In genomic region chr1:52348704-52349301, GRCh38 we compare ENCODE assay signal across 8 cellular contexts. TPM values are rescaled to one million over a fixed set of nuclear protein-coding genes. Genes with fewer than 3 reads are reported as not detected.
A peak's percentile ranks its signal among the peaks of the same experiment; 100 is the strongest.
DNase-seq lines count a peak whose midpoint lies in the region; FAIRE-seq and TF ChIP-seq lines count a peak whose summit lies in the region.
"Had no signal": no experiment of that assay in that cellular context is flagged by ENCODE, and none has a peak within 500 bp of the region (broad histone marks: within the 10 kb centered on the region; RNA-seq: fewer than 3 reads in every experiment).

No MANE protein-coding gene starts in this region.

- H3K27me3 ChIP-seq in OCI-LY3 (ENCODE audit: low read depth, low read length), result no peaks in the 10 kb centered on the region
- no peaks in the 10 kb centered on the region for H3K27me3 ChIP-seq in fibroblast of lung (ENCODE audit: control insufficient read depth, insufficient read depth, low read length)
- no peaks in the 10 kb centered on the region for H3K27me3 ChIP-seq in osteoblast (ENCODE audit: insufficient read depth, low read length)

- H4K20me1 ChIP-seq in OCI-LY3 (ENCODE audit: insufficient read depth, low read length), result no peaks in the 10 kb centered on the region
- no peaks in the 10 kb centered on the region for H4K20me1 ChIP-seq in fibroblast of lung (ENCODE audit: control insufficient read depth, extremely low read depth, insufficient read depth, low read length)
- H4K20me1 ChIP-seq in osteoblast (ENCODE audit: insufficient read depth, low read length), result no peaks in the 10 kb centered on the region

- intact Hi-C loops in kidney (cut with DNase I), result no loop called here

- H3K4me3 ChIP-seq in OCI-LY3 (ENCODE audit: low read length) (no peak overlapping the region), fibroblast of lung (replicated peaks in 1 of 4; ENCODE audit: control extremely low read depth in 1 of 4, insufficient read depth in 1 of 4, low read depth in 3 of 4, low read length in 4 of 4) (no peak overlapping the region), osteoblast (ENCODE audit: insufficient read depth, low read length) (no peak overlapping the region), kidney (ENCODE audit: low read length in 2 of 2) (no peak overlapping the region)
- H3K4me3 ChIP-seq: SK-N-MC had no signal

- H3K27ac ChIP-seq in OCI-LY3 (ENCODE audit: low read length) (no peak overlapping the region), fibroblast of lung (ENCODE audit: insufficient read depth, low read length) (no peak overlapping the region), osteoblast (ENCODE audit: low read depth, low read length) (no peak overlapping the region), kidney (ENCODE audit: low read depth in 2 of 2, low read length in 2 of 2) (no peak overlapping the region)
- H3K27ac ChIP-seq: SK-N-MC had no signal

- H3K79me2 ChIP-seq in OCI-LY3 (ENCODE audit: low read length) (no peaks in the 10 kb centered on the region), fibroblast of lung (ENCODE audit: control insufficient read depth, insufficient read depth, low read length) (no peaks in the 10 kb centered on the region), osteoblast (ENCODE audit: insufficient read depth, low read length) (no peaks in the 10 kb centered on the region)

- H3K9me3 ChIP-seq in OCI-LY3 (ENCODE audit: insufficient read depth, low read length) (no peaks in the 10 kb centered on the region), fibroblast of lung (ENCODE audit: control insufficient read depth, insufficient read depth, low read depth, low read length) (no peaks in the 10 kb centered on the region), osteoblast (ENCODE audit: low read depth, low read length) (no peaks in the 10 kb centered on the region), kidney (ENCODE audit: control insufficient read depth in 1 of 2, low read length in 2 of 2) (no peaks in the 10 kb centered on the region)

- H2AFZ ChIP-seq in OCI-LY3 (ENCODE audit: low read depth, low read length), result no peak overlapping the region
- no peak overlapping the region for H2AFZ ChIP-seq in fibroblast of lung (ENCODE audit: low read length)
- no peak overlapping the region for H2AFZ ChIP-seq in osteoblast (ENCODE audit: low read length)

- no peak for FAIRE-seq in kidney (lab: Jason Lieb, UNC)

- TF ChIP-seq POLR2A in GM18951 (IDR thresholded peaks at IDR 0.05; ENCODE audit: extremely low read depth, insufficient read depth, insufficient read length), result peak; percentile 8

- no peak overlapping the region for H3K9ac ChIP-seq in OCI-LY3 (ENCODE audit: low read length)
- no peak overlapping the region for H3K9ac ChIP-seq in fibroblast of lung (ENCODE audit: insufficient read depth, low read length)
- H3K9ac ChIP-seq in kidney (ENCODE audit: low read length in 2 of 2), result no peak overlapping the region

- DNase-seq in fibroblast of lung (ENCODE audit: low read depth in 2 of 2) (peak; percentile 28 to 48), osteoblast (ENCODE audit: insufficient read length, low spot score, missing footprints) (peak; percentile 85), kidney (no peak), COLO829 (ENCODE audit: low spot score) (no peak), NCI-H1694 (lab: John Stamatoyannopoulos, UW) (no peak)

- H3K36me3 ChIP-seq in OCI-LY3 (replicated peaks; ENCODE audit: low read depth, low read length), result no peaks in the 10 kb centered on the region
- peaks cover 7% of the 10 kb centered on the region for H3K36me3 ChIP-seq in fibroblast of lung (ENCODE audit: control insufficient read depth, insufficient read depth, low read length)
- H3K36me3 ChIP-seq in osteoblast (ENCODE audit: insufficient read depth, low read length), result peaks cover 22% of the 10 kb centered on the region
- peaks cover 9 to 23% of the 10 kb centered on the region in 2 donors for H3K36me3 ChIP-seq in kidney (ENCODE audit: control insufficient read depth in 1 of 2, insufficient read depth in 2 of 2, low read length in 2 of 2)

- no peak overlapping the region for H3K4me2 ChIP-seq in OCI-LY3 (ENCODE audit: low read length)
- H3K4me2 ChIP-seq in fibroblast of lung (ENCODE audit: extremely low read depth, insufficient read depth, low read length), result no peak overlapping the region
- H3K4me2 ChIP-seq in osteoblast (ENCODE audit: insufficient read depth, low read length), result no peak overlapping the region

- TF ChIP-seq CTCF in OCI-LY3 (IDR thresholded peaks at IDR 0.05; ENCODE audit: low read depth, low read length), result 0 out of 2 replicates have a peak, but pooled peaks have one; percentile 5
- TF ChIP-seq CTCF in fibroblast of lung (conservative IDR thresholded peaks at IDR 0.05 in 1 of 2, IDR thresholded peaks at IDR 0.05 in 1 of 2; ENCODE audit: low read depth in 1 of 2, low read length in 2 of 2), result peak; percentile 33 to 49
- TF ChIP-seq CTCF in osteoblast (IDR thresholded peaks at IDR 0.05; ENCODE audit: extremely low read depth, low read depth, low read length), result peak; percentile 37
- no peak for TF ChIP-seq CTCF in kidney (IDR thresholded peaks at IDR 0.05; ENCODE audit: borderline replicate concordance, extremely low read depth, insufficient read depth)

- H3K4me1 ChIP-seq in OCI-LY3 (ENCODE audit: low read length) (no peaks in the 10 kb centered on the region), fibroblast of lung (ENCODE audit: control insufficient read depth, extremely low read depth, insufficient read depth, low read length) (no peaks in the 10 kb centered on the region), osteoblast (ENCODE audit: insufficient read depth, low read length) (peaks cover 9% of the 10 kb centered on the region), kidney (ENCODE audit: control insufficient read depth in 1 of 2, insufficient read depth in 1 of 2, low read depth in 1 of 2, low read length in 2 of 2) (no peaks in the 10 kb centered on the region)

- in situ Hi-C loops in GM18951 (cut with MboI; ENCODE audit: low sequenced_read_pairs, unreplicated experiment), result no loop called here

RNA-seq across cellular contexts. Expression of gene CC2D1B, which starts 17.2 kb away (rescaled TPM):
- 21.3 and 28.9 TPM in 2 replicates for total RNA-seq in fibroblast of lung
- 14.6 and 14.9 TPM in 2 replicates for polyA plus RNA-seq in fibroblast of lung
- 22.9 and 25.3 TPM in 2 replicates for polyA plus RNA-seq in fibroblast of lung (2012)
- polyA minus RNA-seq in fibroblast of lung (ENCODE audit: low replicate concordance), result 45.1 and 51.3 TPM in 2 replicates
- 39.8 and 41.6 TPM in 2 replicates for total RNA-seq in osteoblast
- 42.5 TPM for total RNA-seq in kidney
- 26.9 TPM for polyA plus RNA-seq in kidney (ENCODE audit: insufficient read depth, low read depth, low replicate concordance)

RNA-seq across cellular contexts. Expression of gene ORC1, which starts 55.4 kb away (rescaled TPM):
- 0.26 and 0.83 TPM in 2 replicates for total RNA-seq in fibroblast of lung
- polyA plus RNA-seq in fibroblast of lung, result 3.6 and 9.7 TPM in 2 replicates
- 2.2 and 6.1 TPM in 2 replicates for polyA plus RNA-seq in fibroblast of lung (2012)
- polyA minus RNA-seq in fibroblast of lung (ENCODE audit: low replicate concordance), result 3.2 and 10.9 TPM in 2 replicates
- total RNA-seq in osteoblast, result 0.72 and 1.2 TPM in 2 replicates
- 0.50 TPM for total RNA-seq in kidney
- 0.37 TPM for polyA plus RNA-seq in kidney (ENCODE audit: insufficient read depth, low read depth, low replicate concordance)

RNA-seq across cellular contexts. Expression of gene PRPF38A, which starts 55.6 kb away (rescaled TPM):
- total RNA-seq in fibroblast of lung, result 6.9 and 7.3 TPM in 2 replicates
- 22.4 and 24.6 TPM in 2 replicates for polyA plus RNA-seq in fibroblast of lung
- polyA plus RNA-seq in fibroblast of lung (2012), result 24.2 and 24.3 TPM in 2 replicates
- 6.3 and 14.6 TPM in 2 replicates for polyA minus RNA-seq in fibroblast of lung (ENCODE audit: low replicate concordance)
- total RNA-seq in osteoblast, result 6.2 and 7.7 TPM in 2 replicates
- total RNA-seq in kidney, result 46.7 TPM
- polyA plus RNA-seq in kidney (ENCODE audit: insufficient read depth, low read depth, low replicate concordance), result 19.0 TPM

Comparison
In these comparisons a context has a peak if more than half of its experiments do, and no peak if none do; other contexts are left out.
1. DNase-seq: peak in fibroblast of lung (2 of 2) and osteoblast (single experiment); none in kidney (single experiment), COLO829 (single experiment) and NCI-H1694 (single experiment).